In genomic region chr4:33184684-33185083, GRCh38 we compare ENCODE assay signal across 1 cellular context.
TF ChIP-seq lines count a peak whose summit lies in the region.

No MANE protein-coding gene starts in this region.

TF ChIP-seq in GM12878, 131 proteins besides CTCF, POLR2A, EP300 and RAD21 (continued from another document):
- TF ChIP-seq PBX3 (IDR thresholded peaks at IDR 0.05; ENCODE audit: insufficient replicate concordance, low read depth, low read length) (no peak), TCF12 (IDR thresholded peaks at IDR 0.05; ENCODE audit: low read depth, low read length) (0 out of 2 replicates have a peak, but pooled peaks have one; percentile 29), MTA2 (IDR thresholded peaks at IDR 0.05; ENCODE audit: low read depth) (peak; percentile 85), ELK1 (IDR thresholded peaks at IDR 0.05; ENCODE audit: low read depth, low read length) (no peak), MEF2B (IDR thresholded peaks at IDR 0.05; ENCODE audit: partially characterized antibody, poor library complexity, severe bottlenecking) (peak; percentile 59), IKZF1 (conservative IDR thresholded peaks at IDR 0.05) (peak; percentile 83), RELB (IDR thresholded peaks at IDR 0.05; ENCODE audit: low read depth) (0 out of 2 replicates have a peak, but pooled peaks have one; percentile 15), ATF7 (IDR thresholded peaks at IDR 0.05; ENCODE audit: low read depth) (no peak), ZBED1 (IDR thresholded peaks at IDR 0.05; ENCODE audit: borderline replicate concordance) (no peak), CHD2 (IDR thresholded peaks at IDR 0.05; ENCODE audit: borderline replicate concordance, low read depth, low read length) (no peak), IKZF2 (IDR thresholded peaks at IDR 0.05) (peak; percentile 71 to 85), BACH1 (IDR thresholded peaks at IDR 0.05; ENCODE audit: borderline replicate concordance) (no peak), ZNF217 (IDR thresholded peaks at IDR 0.05) (peak; percentile 54; the same call in 1 of the 2 replicates), ZBTB33 (IDR thresholded peaks at IDR 0.05) (no peak), E2F8 (IDR thresholded peaks at IDR 0.05; ENCODE audit: low read depth, partially characterized antibody) (no peak), JUNB (IDR thresholded peaks at IDR 0.05) (peak; percentile 7; the same call in 1 of the 2 replicates), ATF3 (IDR thresholded peaks at IDR 0.05; ENCODE audit: borderline replicate concordance, extremely low read depth, low read depth, low read length) (no peak), ATF2 (IDR thresholded peaks at IDR 0.05; ENCODE audit: low read length) (0 out of 2 replicates have a peak, but pooled peaks have one; percentile 22), FOXM1 (IDR thresholded peaks at IDR 0.05; ENCODE audit: low read depth, low read length) (no peak), STAT3 (IDR thresholded peaks at IDR 0.05; ENCODE audit: low read depth, low read length) (no peak), NFIC (IDR thresholded peaks at IDR 0.05; ENCODE audit: low read depth, low read length) (0 out of 2 replicates have a peak, but pooled peaks have one; percentile 35), MEF2A (IDR thresholded peaks at IDR 0.05; ENCODE audit: insufficient read depth, low read depth, low read length) (0 out of 2 replicates have a peak, but pooled peaks have one; percentile 12), ZNF384 (IDR thresholded peaks at IDR 0.05; ENCODE audit: borderline replicate concordance, low read depth, low read length) (peak; percentile 44; the same call in 1 of the 2 replicates), DPF2 (IDR thresholded peaks at IDR 0.05) (peak; percentile 55; the same call in 1 of the 2 replicates), TCF3 (IDR thresholded peaks at IDR 0.05; ENCODE audit: borderline replicate concordance, insufficient read depth, low read depth, low read length) (no peak), SMAD1 (IDR thresholded peaks at IDR 0.05; ENCODE audit: low read depth, partially characterized antibody) (no peak), BCL11A (IDR thresholded peaks at IDR 0.05; ENCODE audit: low read depth, low read length) (peak; percentile 82), GATAD2B (conservative IDR thresholded peaks at IDR 0.05; ENCODE audit: low read depth) (no peak), TARDBP (IDR thresholded peaks at IDR 0.05; ENCODE audit: borderline replicate concordance) (no peak), NRF1 (conservative IDR thresholded peaks at IDR 0.05; ENCODE audit: low read depth, low read length) (no peak), RUNX3 (IDR thresholded peaks at IDR 0.05; ENCODE audit: low read length) (peak; percentile 86), HDAC2 (IDR thresholded peaks at IDR 0.05) (no peak), SP1 (IDR thresholded peaks at IDR 0.05; ENCODE audit: low read depth, low read length) (no peak), ETV6 (conservative IDR thresholded peaks at IDR 0.05 in 1 of 2, IDR thresholded peaks at IDR 0.05 in 1 of 2; ENCODE audit: borderline replicate concordance in 1 of 2, low read depth in 1 of 2) (peak in 1 of 2 experiments; percentile 77; a peak in 2 of 4 replicates), RFX5 (IDR thresholded peaks at IDR 0.05; ENCODE audit: low read depth, low read length) (no peak), POLR2AphosphoS5 (IDR thresholded peaks at IDR 0.05; ENCODE audit: low read length) (no peak), PAX5 (IDR thresholded peaks at IDR 0.05; ENCODE audit: borderline replicate concordance, low read depth, low read length) (peak; percentile 28; the same call in 1 of the 2 replicates), TBL1XR1 (IDR thresholded peaks at IDR 0.05; ENCODE audit: low read depth, low read length) (peak; percentile 51; the same call in 1 of the 2 replicates), GABPA (IDR thresholded peaks at IDR 0.05; ENCODE audit: low read depth) (no peak), SMARCA5 (IDR thresholded peaks at IDR 0.05) (no peak), BMI1 (IDR thresholded peaks at IDR 0.05; ENCODE audit: borderline replicate concordance) (peak; percentile 37; the same call in 1 of the 2 replicates), SPI1 (IDR thresholded peaks at IDR 0.05; ENCODE audit: borderline replicate concordance, insufficient read depth, low read depth, low read length) (peak; percentile 66; the same call in 1 of the 2 replicates), ZNF24 (IDR thresholded peaks at IDR 0.05) (peak; percentile 47; the same call in 1 of the 2 replicates), NR2C1 (IDR thresholded peaks at IDR 0.05) (no peak), BCL3 (IDR thresholded peaks at IDR 0.05; ENCODE audit: borderline replicate concordance, insufficient read depth, low read depth, low read length, poor library complexity, severe bottlenecking) (no peak), ASH2L (IDR thresholded peaks at IDR 0.05; ENCODE audit: borderline replicate concordance, low read depth) (no peak), EZH2 (IDR thresholded peaks at IDR 0.05; ENCODE audit: borderline replicate concordance, control insufficient read depth, low read depth, low read length) (no peak)
TF ChIP-seq in GM12878: peak in this region for 24.
